In genomic region chr9:92425578-92425977, GRCh38 we compare ENCODE assay signal across 1 cellular context.
TF ChIP-seq lines count a peak whose summit lies in the region.

No MANE protein-coding gene starts in this region.

TF ChIP-seq in SK-N-SH, 30 proteins besides CTCF, POLR2A, EP300 and RAD21 (continued from another document):
- no peak for TF ChIP-seq IRF3 (IDR thresholded peaks at IDR 0.05; ENCODE audit: low read depth, low read length)
- TF ChIP-seq RXRA (IDR thresholded peaks at IDR 0.05; ENCODE audit: borderline replicate concordance, low read depth), result no peak
- TF ChIP-seq CHD2 (IDR thresholded peaks at IDR 0.05; ENCODE audit: low read length, partially characterized antibody), result no peak
- no peak for TF ChIP-seq FOXJ3 (CRISPR knock-in tag; IDR thresholded peaks at IDR 0.05)
- TF ChIP-seq TAF1 (IDR thresholded peaks at IDR 0.05; ENCODE audit: borderline replicate concordance, low read depth, low read length), result 0 out of 2 replicates have a peak, but pooled peaks have one; percentile 21
- TF ChIP-seq YY1 (IDR thresholded peaks at IDR 0.05; ENCODE audit: low read depth), result no peak; the same call in 1 of the 2 replicates
- TF ChIP-seq, protein P1, sequence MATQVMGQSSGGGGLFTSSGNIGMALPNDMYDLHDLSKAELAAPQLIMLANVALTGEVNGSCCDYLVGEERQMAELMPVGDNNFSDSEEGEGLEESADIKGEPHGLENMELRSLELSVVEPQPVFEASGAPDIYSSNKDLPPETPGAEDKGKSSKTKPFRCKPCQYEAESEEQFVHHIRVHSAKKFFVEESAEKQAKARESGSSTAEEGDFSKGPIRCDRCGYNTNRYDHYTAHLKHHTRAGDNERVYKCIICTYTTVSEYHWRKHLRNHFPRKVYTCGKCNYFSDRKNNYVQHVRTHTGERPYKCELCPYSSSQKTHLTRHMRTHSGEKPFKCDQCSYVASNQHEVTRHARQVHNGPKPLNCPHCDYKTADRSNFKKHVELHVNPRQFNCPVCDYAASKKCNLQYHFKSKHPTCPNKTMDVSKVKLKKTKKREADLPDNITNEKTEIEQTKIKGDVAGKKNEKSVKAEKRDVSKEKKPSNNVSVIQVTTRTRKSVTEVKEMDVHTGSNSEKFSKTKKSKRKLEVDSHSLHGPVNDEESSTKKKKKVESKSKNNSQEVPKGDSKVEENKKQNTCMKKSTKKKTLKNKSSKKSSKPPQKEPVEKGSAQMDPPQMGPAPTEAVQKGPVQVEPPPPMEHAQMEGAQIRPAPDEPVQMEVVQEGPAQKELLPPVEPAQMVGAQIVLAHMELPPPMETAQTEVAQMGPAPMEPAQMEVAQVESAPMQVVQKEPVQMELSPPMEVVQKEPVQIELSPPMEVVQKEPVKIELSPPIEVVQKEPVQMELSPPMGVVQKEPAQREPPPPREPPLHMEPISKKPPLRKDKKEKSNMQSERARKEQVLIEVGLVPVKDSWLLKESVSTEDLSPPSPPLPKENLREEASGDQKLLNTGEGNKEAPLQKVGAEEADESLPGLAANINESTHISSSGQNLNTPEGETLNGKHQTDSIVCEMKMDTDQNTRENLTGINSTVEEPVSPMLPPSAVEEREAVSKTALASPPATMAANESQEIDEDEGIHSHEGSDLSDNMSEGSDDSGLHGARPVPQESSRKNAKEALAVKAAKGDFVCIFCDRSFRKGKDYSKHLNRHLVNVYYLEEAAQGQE (IDR thresholded peaks at IDR 0.05; ENCODE audit: low read depth, low read length), result no peak
